In the genomic region with DNA sequence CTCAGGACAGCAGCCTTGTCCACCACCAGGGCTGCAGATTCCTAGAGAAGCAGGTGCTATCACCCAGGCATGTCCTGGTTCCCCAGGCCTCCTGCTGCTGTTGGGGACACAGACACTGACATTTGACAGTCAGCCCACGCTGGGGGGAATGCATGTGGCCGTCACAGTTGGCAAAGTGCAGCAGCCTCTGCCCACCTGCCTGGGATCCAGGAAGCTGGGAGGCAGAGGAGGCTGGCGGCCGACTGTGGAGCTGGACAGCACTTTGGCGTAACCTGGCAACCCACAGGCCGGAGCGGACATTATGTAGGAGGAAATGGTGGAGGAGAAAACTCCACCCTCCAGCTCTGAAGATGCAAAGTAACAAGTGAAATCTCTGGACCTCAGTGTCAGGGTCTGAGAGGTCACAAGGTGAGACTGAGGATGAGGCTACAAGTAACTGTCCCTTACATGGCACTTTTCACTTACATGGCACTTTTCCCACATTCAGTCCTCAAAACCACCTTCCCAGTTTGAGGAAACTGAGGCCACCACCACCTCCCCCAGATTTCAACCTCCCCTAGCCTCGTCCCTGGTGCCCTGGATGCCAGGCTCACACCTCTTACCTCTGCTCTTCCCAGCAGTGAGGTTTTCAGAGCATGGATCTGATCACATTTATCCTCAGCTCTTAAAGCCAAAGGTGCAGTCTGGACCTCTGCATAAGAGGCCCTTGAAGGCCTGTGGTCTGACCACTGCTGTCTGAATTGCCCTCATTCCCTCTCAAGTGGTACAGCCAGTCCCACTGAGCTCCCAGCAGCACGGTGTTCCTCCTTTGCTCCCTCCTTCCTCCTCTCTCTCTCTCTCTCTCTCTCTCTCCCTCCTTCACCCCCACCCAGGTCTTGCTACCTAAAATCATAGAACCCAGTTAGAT, we compare ENCODE assay signal across 1 cellular context.
TF ChIP-seq lines count a peak whose summit lies in the region.

No MANE protein-coding gene starts in this region.

TF ChIP-seq in HEK293, 187 proteins besides CTCF, POLR2A, EP300 and RAD21 (continued from another document):
- TF ChIP-seq, protein P1, sequence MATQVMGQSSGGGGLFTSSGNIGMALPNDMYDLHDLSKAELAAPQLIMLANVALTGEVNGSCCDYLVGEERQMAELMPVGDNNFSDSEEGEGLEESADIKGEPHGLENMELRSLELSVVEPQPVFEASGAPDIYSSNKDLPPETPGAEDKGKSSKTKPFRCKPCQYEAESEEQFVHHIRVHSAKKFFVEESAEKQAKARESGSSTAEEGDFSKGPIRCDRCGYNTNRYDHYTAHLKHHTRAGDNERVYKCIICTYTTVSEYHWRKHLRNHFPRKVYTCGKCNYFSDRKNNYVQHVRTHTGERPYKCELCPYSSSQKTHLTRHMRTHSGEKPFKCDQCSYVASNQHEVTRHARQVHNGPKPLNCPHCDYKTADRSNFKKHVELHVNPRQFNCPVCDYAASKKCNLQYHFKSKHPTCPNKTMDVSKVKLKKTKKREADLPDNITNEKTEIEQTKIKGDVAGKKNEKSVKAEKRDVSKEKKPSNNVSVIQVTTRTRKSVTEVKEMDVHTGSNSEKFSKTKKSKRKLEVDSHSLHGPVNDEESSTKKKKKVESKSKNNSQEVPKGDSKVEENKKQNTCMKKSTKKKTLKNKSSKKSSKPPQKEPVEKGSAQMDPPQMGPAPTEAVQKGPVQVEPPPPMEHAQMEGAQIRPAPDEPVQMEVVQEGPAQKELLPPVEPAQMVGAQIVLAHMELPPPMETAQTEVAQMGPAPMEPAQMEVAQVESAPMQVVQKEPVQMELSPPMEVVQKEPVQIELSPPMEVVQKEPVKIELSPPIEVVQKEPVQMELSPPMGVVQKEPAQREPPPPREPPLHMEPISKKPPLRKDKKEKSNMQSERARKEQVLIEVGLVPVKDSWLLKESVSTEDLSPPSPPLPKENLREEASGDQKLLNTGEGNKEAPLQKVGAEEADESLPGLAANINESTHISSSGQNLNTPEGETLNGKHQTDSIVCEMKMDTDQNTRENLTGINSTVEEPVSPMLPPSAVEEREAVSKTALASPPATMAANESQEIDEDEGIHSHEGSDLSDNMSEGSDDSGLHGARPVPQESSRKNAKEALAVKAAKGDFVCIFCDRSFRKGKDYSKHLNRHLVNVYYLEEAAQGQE (tag by site-specific recombination; IDR thresholded peaks at IDR 0.05): 0 out of 2 replicates have a peak, but pooled peaks have one; percentile 31
- TF ChIP-seq ZFHX2 (tag by site-specific recombination; conservative IDR thresholded peaks at IDR 0.05): no peak
- no peak for TF ChIP-seq ZNF48 (tag by site-specific recombination; IDR thresholded peaks at IDR 0.05)
- TF ChIP-seq ZNF629 (tag by site-specific recombination; IDR thresholded peaks at IDR 0.05): no peak
- TF ChIP-seq ZNF555 (tag by site-specific recombination; conservative IDR thresholded peaks at IDR 0.05): no peak
- TF ChIP-seq ZNF24 (tag by site-specific recombination; IDR thresholded peaks at IDR 0.05): no peak
- TF ChIP-seq FEZF1 (tag by site-specific recombination; IDR thresholded peaks at IDR 0.05): no peak
- 0 out of 2 replicates have a peak, but pooled peaks have one; percentile 15 for TF ChIP-seq ZNF366 (tag by site-specific recombination; conservative IDR thresholded peaks at IDR 0.05)
